ENCODE assay signal across 9 cellular contexts in genomic region chr7:94223375-94224084, GRCh38.
DNase-seq lines count a peak whose midpoint lies in the region; ATAC-seq and TF ChIP-seq lines count a peak whose summit lies in the region.
"Had no signal": no experiment of that assay in that cellular context is flagged by ENCODE, and none has a peak within 500 bp of the region (broad histone marks: within the 10 kb centered on the region; RNA-seq: fewer than 3 reads in every experiment).

No MANE protein-coding gene starts in this region.

- no peaks in the 10 kb centered on the region for H3K36me3 ChIP-seq in GM23248 (ENCODE audit: low read depth)
- H3K36me3 ChIP-seq in prostate gland, result no peaks in the 10 kb centered on the region
- H3K36me3 ChIP-seq: thyroid gland had no signal

- H3K9ac ChIP-seq in GM23248, result 0 out of 2 replicates have a peak overlapping the region, but pooled peaks have one; percentile 9

- DNase-seq in AG04449 (ENCODE audit: low read depth, low spot score) (no peak), GM23248 (peak; percentile 67), NCI-H82 treated with DMSO at 0.1 percent for 48 hours (lab: John Stamatoyannopoulos, UW; ENCODE audit: unreplicated experiment) (peak; percentile 29), fibroblast of the aortic adventitia (ENCODE audit: low read depth) (peak; percentile 65), prostate gland (ENCODE audit: low spot score) (no peak)
- no peak for DNase-seq in stimulated activated naive B cell treated with anti-CD40 and anti-IgM and Interleukin-4, amounts not matched to agents 10 μg/mL and 1 μg/mL and 100 μg/mL, for 72 hours
- DNase-seq in activated T-cell treated with anti-CD3 and anti-CD28 coated beads, Interleukin-2, amount 50 U/mL, for 24 hours, result no peak

- no peaks in the 10 kb centered on the region for H3K4me1 Mint-ChIP-seq in stimulated activated naive B cell treated with anti-CD40 and anti-IgM and Interleukin-4, amounts not matched to agents 10 μg/mL and 1 μg/mL and 100 μg/mL, for 72 hours
- H3K4me1 Mint-ChIP-seq in activated T-cell treated with anti-CD3 and anti-CD28 coated beads, Interleukin-2, amount 50 U/mL, for 24 hours (ENCODE audit: low read depth), result no peaks in the 10 kb centered on the region

- CTCF ChIA-PET in AG04449 (lab: Yijun Ruan, JAX), result interaction anchor here (0.6 to 2.0 kb wide), 18 partner anchors 9 to 602 kb away, joined by 3 to 12 read pairs (median 6); partner anchors contain the start of gene TFPI2

- H3K9me3 ChIP-seq in GM23248 (ENCODE audit: low read depth) (no peaks in the 10 kb centered on the region), prostate gland (no peaks in the 10 kb centered on the region)
- H3K9me3 ChIP-seq: thyroid gland had no signal

- WGBS in GM23248 (ENCODE audit: low coverage in 1 of 2, low lambda C conversion rate in 2 of 2, missing lambda C conversion rate in 2 of 2), 2 experiments, result 11 to 14% methylated on average over 6 of the region's 6 CpGs
- WGBS in prostate gland, result 16% methylated on average over 6 of the region's 6 CpGs

- no peak overlapping the region for H3K4me3 Mint-ChIP-seq in stimulated activated naive B cell treated with anti-CD40 and anti-IgM and Interleukin-4, amounts not matched to agents 10 μg/mL and 1 μg/mL and 100 μg/mL, for 72 hours
- H3K4me3 Mint-ChIP-seq in activated T-cell treated with anti-CD3 and anti-CD28 coated beads, Interleukin-2, amount 50 U/mL, for 24 hours, result no peak overlapping the region

- peak; percentile 52 for TF ChIP-seq CTCF in AG04449 (IDR thresholded peaks at IDR 0.05; ENCODE audit: insufficient read depth, low read length, missing control alignments)
- peak; percentile 61 for TF ChIP-seq CTCF in fibroblast of the aortic adventitia (IDR thresholded peaks at IDR 0.05; ENCODE audit: insufficient read depth, low read length)
- peak in 1 of 4 experiments; percentile 5 for TF ChIP-seq CTCF in prostate gland (IDR thresholded peaks at IDR 0.05)

- peak; percentile 45 to 58 for ATAC-seq in stimulated activated naive B cell treated with anti-CD40 and anti-IgM and Interleukin-4, amounts not matched to agents 10 μg/mL and 1 μg/mL and 100 μg/mL, for 72 hours (replicated peaks)
- ATAC-seq in HG03439 (IDR thresholded peaks at IDR 0.05; ENCODE audit: unreplicated experiment), result no peak

- peak overlapping the region; percentile 55 for H2AFZ ChIP-seq in GM23248

- in situ Hi-C loops in GM23248 (cut with MboI), result no loop called here

- no peaks in the 10 kb centered on the region for H3K9me2 ChIP-seq in GM23248 (ENCODE audit: insufficient read depth)

- H3K27ac ChIP-seq in GM23248, result no peak overlapping the region
- H3K27ac ChIP-seq in prostate gland, result no peak overlapping the region
- H3K27ac ChIP-seq: thyroid gland had no signal

- H3K4me3 ChIP-seq in AG04449 (ENCODE audit: low read depth, low read length) (no peak overlapping the region), GM23248 (peak overlapping the region; percentile 6; the same call in 1 of the 2 replicates), fibroblast of the aortic adventitia (ENCODE audit: low read depth, low read length) (no peak overlapping the region), prostate gland (no peak overlapping the region)
- H3K4me3 ChIP-seq: thyroid gland had no signal

- no peaks in the 10 kb centered on the region for H4K20me1 ChIP-seq in GM23248 (ENCODE audit: insufficient read depth)

- POLR2A ChIA-PET in AG04449 (lab: Yijun Ruan, JAX), result no interaction called here

- TF ChIP-seq POLR2A in prostate gland (IDR thresholded peaks at IDR 0.05), result no peak

- no peaks in the 10 kb centered on the region for H3F3A ChIP-seq in GM23248 (ENCODE audit: insufficient read depth)

- peaks cover 0 to under 1% of the 10 kb centered on the region in 2 donors for H3K27me3 Mint-ChIP-seq in stimulated activated naive B cell treated with anti-CD40 and anti-IgM and Interleukin-4, amounts not matched to agents 10 μg/mL and 1 μg/mL and 100 μg/mL, for 72 hours
- H3K27me3 Mint-ChIP-seq in activated T-cell treated with anti-CD3 and anti-CD28 coated beads, Interleukin-2, amount 50 U/mL, for 24 hours, result no peaks in the 10 kb centered on the region

- H3K4me2 ChIP-seq in GM23248 (ENCODE audit: unreplicated experiment), result peak overlapping the region; percentile 41

- H3K4me1 ChIP-seq in GM23248 (ENCODE audit: insufficient read depth) (peaks cover 12% of the 10 kb centered on the region), prostate gland (replicated peaks) (no peaks in the 10 kb centered on the region)
- H3K4me1 ChIP-seq: thyroid gland had no signal

- no peaks in the 10 kb centered on the region for H3K27me3 ChIP-seq in GM23248 (replicated peaks; ENCODE audit: insufficient read depth)
- no peaks in the 10 kb centered on the region for H3K27me3 ChIP-seq in prostate gland (replicated peaks; ENCODE audit: insufficient read depth)
- H3K27me3 ChIP-seq: thyroid gland had no signal

- H3K79me2 ChIP-seq in GM23248 (ENCODE audit: insufficient read depth), result no peaks in the 10 kb centered on the region

- H3K9me3 Mint-ChIP-seq in stimulated activated naive B cell treated with anti-CD40 and anti-IgM and Interleukin-4, amounts not matched to agents 10 μg/mL and 1 μg/mL and 100 μg/mL, for 72 hours, result no peaks in the 10 kb centered on the region
- H3K9me3 Mint-ChIP-seq in activated T-cell treated with anti-CD3 and anti-CD28 coated beads, Interleukin-2, amount 50 U/mL, for 24 hours, result no peaks in the 10 kb centered on the region

- no peaks in the 10 kb centered on the region for H3K36me3 Mint-ChIP-seq in stimulated activated naive B cell treated with anti-CD40 and anti-IgM and Interleukin-4, amounts not matched to agents 10 μg/mL and 1 μg/mL and 100 μg/mL, for 72 hours
- H3K36me3 Mint-ChIP-seq in activated T-cell treated with anti-CD3 and anti-CD28 coated beads, Interleukin-2, amount 50 U/mL, for 24 hours (ENCODE audit: low read depth), result no peaks in the 10 kb centered on the region

- H3K27ac Mint-ChIP-seq in stimulated activated naive B cell treated with anti-CD40 and anti-IgM and Interleukin-4, amounts not matched to agents 10 μg/mL and 1 μg/mL and 100 μg/mL, for 72 hours, result no peak overlapping the region
- H3K27ac Mint-ChIP-seq in activated T-cell treated with anti-CD3 and anti-CD28 coated beads, Interleukin-2, amount 50 U/mL, for 24 hours, result no peak overlapping the region

- intact Hi-C loops in prostate gland (cut with DNase I), result no loop called here

Comparison
In these comparisons a context has a peak if more than half of its experiments do, and no peak if none do; other contexts are left out.
1. DNase-seq: peak in GM23248 (single experiment), NCI-H82 treated with DMSO at 0.1 percent for 48 hours (single experiment) and fibroblast of the aortic adventitia (single experiment); none in AG04449 (single experiment), stimulated activated naive B cell treated with anti-CD40 and anti-IgM and Interleukin-4, amounts not matched to agents 10 μg/mL and 1 μg/mL and 100 μg/mL, for 72 hours (single experiment), prostate gland (single experiment) and activated T-cell treated with anti-CD3 and anti-CD28 coated beads, Interleukin-2, amount 50 U/mL, for 24 hours (single experiment).